ENCODE assay signal across 21 cellular contexts in the genomic region with DNA sequence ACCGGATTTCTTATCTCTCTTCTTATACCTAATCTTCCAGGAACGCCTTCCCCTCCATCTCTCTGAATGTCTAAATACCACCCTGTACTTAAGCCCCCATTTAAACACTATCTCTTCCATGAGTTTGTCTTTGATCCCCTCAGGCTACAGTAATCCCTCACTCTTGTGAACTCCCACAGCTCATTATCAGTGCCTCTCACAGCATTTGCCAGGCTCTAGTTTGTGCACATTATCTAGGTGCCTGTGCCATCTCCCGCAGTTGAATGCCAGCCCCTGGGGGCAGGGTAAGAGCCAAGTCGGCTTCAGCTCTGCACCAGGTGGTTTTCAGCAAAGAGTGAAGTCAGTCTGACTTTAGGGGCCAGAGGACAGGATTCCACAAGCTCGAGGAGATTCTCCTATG.
DNase-seq lines count a peak whose midpoint lies in the region; ATAC-seq and TF ChIP-seq lines count a peak whose summit lies in the region.
"Had no signal": no experiment of that assay in that cellular context is flagged by ENCODE, and none has a peak within 500 bp of the region (broad histone marks: within the 10 kb centered on the region; RNA-seq: fewer than 3 reads in every experiment).

No MANE protein-coding gene starts in this region.

- DNase-seq in D341Med (ENCODE audit: low spot score) (peak; percentile 43), ELF-1 (ENCODE audit: low read depth, low spot score) (peak; percentile 20), NCI-H69 (lab: John Stamatoyannopoulos, UW) (peak; percentile 77), mesothelial cell of epicardium (ENCODE audit: low spot score in 2 of 2, unreplicated experiment in 2 of 2) (peak in 1 of 2 experiments; percentile 40), osteocyte (ENCODE audit: extremely low spot score, unreplicated experiment) (no peak)
- DNase-seq in activated T-cell treated with anti-CD3 and anti-CD28 coated beads, Interleukin-2, amount 50 U/mL, for 24 hours = no peak
- DNase-seq: CD4-positive, alpha-beta T cell; COR-L47; DMS 273 treated with DMSO at 0.1 percent for 48 hours; DMS79 treated with DMSO at 0.1 percent for 48 hours; GOT3; IMR-90; NCI-H1105 treated with DMSO at 0.1 percent for 48 hours; NCI-H187 treated with DMSO at 0.1 percent for 48 hours; NCI-H2107; Peyer's patch; T-helper 1 cell had no signal

- H3K9me3 Mint-ChIP-seq in mesothelial cell of epicardium = no peaks in the 10 kb centered on the region
- no peaks in the 10 kb centered on the region for H3K9me3 Mint-ChIP-seq in osteocyte (ENCODE audit: unreplicated experiment)
- H3K9me3 Mint-ChIP-seq in activated T-cell treated with anti-CD3 and anti-CD28 coated beads, Interleukin-2, amount 50 U/mL, for 24 hours = no peaks in the 10 kb centered on the region
- H3K9me3 Mint-ChIP-seq: CD4-positive, alpha-beta T cell had no signal

- H3K27me3 Mint-ChIP-seq in mesothelial cell of epicardium (ENCODE audit: low read depth) = no peaks in the 10 kb centered on the region
- H3K27me3 Mint-ChIP-seq in osteocyte (ENCODE audit: unreplicated experiment) = peaks cover 20% of the 10 kb centered on the region
- H3K27me3 Mint-ChIP-seq in activated T-cell treated with anti-CD3 and anti-CD28 coated beads, Interleukin-2, amount 50 U/mL, for 24 hours = peaks cover 18% of the 10 kb centered on the region

- H3K4me3 Mint-ChIP-seq in mesothelial cell of epicardium = no peak overlapping the region
- no peak overlapping the region for H3K4me3 Mint-ChIP-seq in osteocyte (ENCODE audit: unreplicated experiment)
- H3K4me3 Mint-ChIP-seq in activated T-cell treated with anti-CD3 and anti-CD28 coated beads, Interleukin-2, amount 50 U/mL, for 24 hours = no peak overlapping the region
- H3K4me3 Mint-ChIP-seq: CD4-positive, alpha-beta T cell had no signal

- no peak for ATAC-seq in HG03097 (IDR thresholded peaks at IDR 0.05; ENCODE audit: low FRiP score, unreplicated experiment)
- ATAC-seq: GM12878, HCT116, Right ventricle myocardium inferior had no signal

- H3K27ac Mint-ChIP-seq in mesothelial cell of epicardium (peak overlapping the region; percentile 47), osteocyte (ENCODE audit: unreplicated experiment) (no peak overlapping the region)
- H3K27ac Mint-ChIP-seq in activated T-cell treated with anti-CD3 and anti-CD28 coated beads, Interleukin-2, amount 50 U/mL, for 24 hours = no peak overlapping the region
- H3K27ac Mint-ChIP-seq: CD4-positive, alpha-beta T cell had no signal

- TF ChIP-seq CTCF in mesothelial cell of epicardium (IDR thresholded peaks at IDR 0.05; ENCODE audit: unreplicated experiment) (no peak), osteocyte (IDR thresholded peaks at IDR 0.05) (no peak)

- peaks cover 3% of the 10 kb centered on the region for H3K36me3 Mint-ChIP-seq in mesothelial cell of epicardium
- H3K36me3 Mint-ChIP-seq in osteocyte (ENCODE audit: unreplicated experiment) = no peaks in the 10 kb centered on the region
- no peaks in the 10 kb centered on the region for H3K36me3 Mint-ChIP-seq in activated T-cell treated with anti-CD3 and anti-CD28 coated beads, Interleukin-2, amount 50 U/mL, for 24 hours (ENCODE audit: low read depth)

- H3K4me1 Mint-ChIP-seq in mesothelial cell of epicardium (peaks cover 54% of the 10 kb centered on the region), osteocyte (ENCODE audit: unreplicated experiment) (no peaks in the 10 kb centered on the region)
- no peaks in the 10 kb centered on the region for H3K4me1 Mint-ChIP-seq in activated T-cell treated with anti-CD3 and anti-CD28 coated beads, Interleukin-2, amount 50 U/mL, for 24 hours (ENCODE audit: low read depth)

Comparison
In these comparisons a context has a peak if more than half of its experiments do, and no peak if none do; other contexts are left out.
1. DNase-seq: peak in D341Med (single experiment), ELF-1 (single experiment) and NCI-H69 (single experiment); none in osteocyte (single experiment) and activated T-cell treated with anti-CD3 and anti-CD28 coated beads, Interleukin-2, amount 50 U/mL, for 24 hours (single experiment).